ENCODE assay signal across 12 cellular contexts in the genomic region with DNA sequence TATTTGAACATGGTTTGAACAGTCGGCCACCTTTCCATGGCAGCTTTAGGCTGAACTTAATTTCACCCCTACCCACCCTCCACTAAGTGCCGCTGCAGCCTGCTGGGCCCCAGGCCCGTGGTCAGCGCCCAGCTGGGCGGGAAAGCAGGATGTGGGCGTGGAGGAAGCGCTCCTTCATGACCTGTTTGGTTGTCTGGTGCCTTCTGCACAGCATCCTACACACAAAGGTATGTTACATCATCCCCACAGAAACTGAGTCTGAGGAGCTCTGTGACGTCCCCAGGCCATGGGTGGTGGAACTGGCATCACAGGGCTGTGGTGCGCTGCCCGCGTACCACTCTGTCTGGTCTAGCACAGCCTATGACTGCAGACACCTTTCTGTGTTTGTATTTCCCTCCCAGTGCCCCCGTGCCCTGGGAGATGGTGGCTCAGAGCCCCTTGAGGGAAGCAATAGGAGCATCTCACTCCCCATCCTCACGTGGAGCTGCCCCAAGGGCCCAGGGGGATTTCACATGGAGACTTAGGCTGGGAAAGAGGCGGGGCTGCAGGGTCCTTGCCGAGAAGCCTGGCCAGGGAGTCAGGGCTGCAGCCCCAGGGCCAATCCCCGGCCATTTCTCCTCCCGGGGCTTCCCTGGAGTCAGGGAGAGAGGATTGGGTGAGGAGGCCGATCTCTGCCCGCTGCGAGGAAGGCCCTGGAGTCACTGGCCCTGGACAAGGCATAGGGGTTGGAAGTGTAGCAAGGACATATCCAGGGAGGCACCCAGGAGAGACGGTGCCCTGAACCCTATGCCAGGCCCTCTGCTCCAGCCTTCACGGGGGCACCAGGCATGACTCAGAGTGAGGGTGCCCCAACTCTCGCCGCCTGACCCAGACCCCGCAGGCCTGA. TPM values are rescaled to one million over a fixed set of nuclear protein-coding genes. Genes with fewer than 3 reads are reported as not detected.
A peak's percentile ranks its signal among the peaks of the same experiment; 100 is the strongest.
DNase-seq lines count a peak whose midpoint lies in the region; ATAC-seq and TF ChIP-seq lines count a peak whose summit lies in the region.
"Had no signal": no experiment of that assay in that cellular context is flagged by ENCODE, and none has a peak within 500 bp of the region (broad histone marks: within the 10 kb centered on the region; RNA-seq: fewer than 3 reads in every experiment).

No MANE protein-coding gene starts in this region.

- no peak overlapping the region for H3K4me3 ChIP-seq in CD8-positive, alpha-beta memory T cell (ENCODE audit: low read length)
- H3K4me3 ChIP-seq in naive thymus-derived CD4-positive, alpha-beta T cell (ENCODE audit: low read length): no peak overlapping the region
- H3K4me3 ChIP-seq: coronary artery had no signal

- CTCF ChIA-PET in CD8-positive, alpha-beta memory T cell (lab: Charles Lee): interaction anchor here (1.2 to 1.6 kb wide), 2 partner anchors 43 to 44 kb away, joined by 3 to 4 read pairs; no protein-coding TSS in a partner anchor
- CTCF ChIA-PET in activated naive CD4-positive, alpha-beta T cell treated with anti-CD3 and anti-CD28 coated beads for 36 hours (lab: Charles Lee): interaction anchor here (1.1 to 1.5 kb wide), 2 partner anchors 17 to 88 kb away, joined by 3 to 5 read pairs; no protein-coding TSS in a partner anchor
- CTCF ChIA-PET in naive thymus-derived CD4-positive, alpha-beta T cell (lab: Charles Lee): interaction anchor here (0.5 to 1.3 kb wide), 3 partner anchors 55 to 305 kb away, joined by 3 to 4 read pairs (median 3); no protein-coding TSS in a partner anchor

- no peaks in the 10 kb centered on the region for H3K27me3 ChIP-seq in CD8-positive, alpha-beta memory T cell (ENCODE audit: insufficient read depth, low read length, poor library complexity, severe bottlenecking)
- no peaks in the 10 kb centered on the region for H3K27me3 ChIP-seq in naive thymus-derived CD4-positive, alpha-beta T cell (ENCODE audit: control insufficient read depth in 2 of 2, insufficient read depth in 2 of 2, low read length in 2 of 2)

- H3K4me1 ChIP-seq in CD8-positive, alpha-beta memory T cell (ENCODE audit: insufficient read depth, low read length): peaks cover 48% of the 10 kb centered on the region
- H3K4me1 ChIP-seq in naive thymus-derived CD4-positive, alpha-beta T cell (ENCODE audit: control insufficient read depth in 2 of 2, insufficient read depth in 2 of 2, low read length in 2 of 2): peaks cover 27 to 63% of the 10 kb centered on the region in 2 donors

- ATAC-seq in naive thymus-derived CD4-positive, alpha-beta T cell: peak; percentile 80
- no peak for ATAC-seq in GM18517 (IDR thresholded peaks at IDR 0.05; ENCODE audit: unreplicated experiment)

- H3K9me3 ChIP-seq in CD8-positive, alpha-beta memory T cell (ENCODE audit: low read length): no peaks in the 10 kb centered on the region
- H3K9me3 ChIP-seq in naive thymus-derived CD4-positive, alpha-beta T cell (ENCODE audit: control insufficient read depth in 2 of 3, low read length in 3 of 3): no peaks in the 10 kb centered on the region

- peaks cover 0 to 1% of the 10 kb centered on the region in 2 donors for H3K27me3 Mint-ChIP-seq in CD8-positive, alpha-beta memory T cell
- H3K27me3 Mint-ChIP-seq in activated naive CD4-positive, alpha-beta T cell treated with anti-CD3 and anti-CD28 coated beads for 36 hours (ENCODE audit: low read depth): no peaks in the 10 kb centered on the region
- H3K27me3 Mint-ChIP-seq in naive thymus-derived CD4-positive, alpha-beta T cell: no peaks in the 10 kb centered on the region

- peak; percentile 18 to 77 (median 60) for DNase-seq in CD8-positive, alpha-beta memory T cell
- DNase-seq in activated naive CD4-positive, alpha-beta T cell treated with anti-CD3 and anti-CD28 coated beads for 36 hours: peak; percentile 75
- peak in 7 of 9 donors; percentile 35 to 76 (median 65) for DNase-seq in naive thymus-derived CD4-positive, alpha-beta T cell
- no peak for DNase-seq in D341Med (ENCODE audit: low spot score)
- DNase-seq in NCI-H1436 (lab: John Stamatoyannopoulos, UW): no peak
- no peak for DNase-seq in NCI-H1105 treated with DMSO at 0.1 percent for 48 hours (lab: John Stamatoyannopoulos, UW)
- DNase-seq: KG1, NCI-H2081 treated with DMSO at 0.1 percent for 48 hours had no signal

- peaks cover 34 to 63% (median 41%) of the 10 kb centered on the region in 3 donors for H3K4me1 Mint-ChIP-seq in CD8-positive, alpha-beta memory T cell
- H3K4me1 Mint-ChIP-seq in activated naive CD4-positive, alpha-beta T cell treated with anti-CD3 and anti-CD28 coated beads for 36 hours (ENCODE audit: low read depth): peaks cover 63% of the 10 kb centered on the region
- peaks cover 35 to 83% (median 72%) of the 10 kb centered on the region in 7 donors for H3K4me1 Mint-ChIP-seq in naive thymus-derived CD4-positive, alpha-beta T cell
- H3K4me1 Mint-ChIP-seq: neural crest cell had no signal

- no peaks in the 10 kb centered on the region for H3K9me3 Mint-ChIP-seq in CD8-positive, alpha-beta memory T cell
- H3K9me3 Mint-ChIP-seq in activated naive CD4-positive, alpha-beta T cell treated with anti-CD3 and anti-CD28 coated beads for 36 hours: no peaks in the 10 kb centered on the region
- peaks cover 0 to 1% (median 0%) of the 10 kb centered on the region in 11 donors for H3K9me3 Mint-ChIP-seq in naive thymus-derived CD4-positive, alpha-beta T cell
- H3K9me3 Mint-ChIP-seq: neural crest cell had no signal

- intact Hi-C loops in activated naive CD4-positive, alpha-beta T cell treated with anti-CD3 and anti-CD28 coated beads for 36 hours (cut with micrococcal nuclease): no loop called here
- intact Hi-C loops in naive thymus-derived CD4-positive, alpha-beta T cell (cut with micrococcal nuclease): no loop called here

- H3K4me3 Mint-ChIP-seq in CD8-positive, alpha-beta memory T cell: no peak overlapping the region
- no peak overlapping the region for H3K4me3 Mint-ChIP-seq in activated naive CD4-positive, alpha-beta T cell treated with anti-CD3 and anti-CD28 coated beads for 36 hours
- peak overlapping the region in 7 of 10 donors; percentile 13 to 61 (median 42) for H3K4me3 Mint-ChIP-seq in naive thymus-derived CD4-positive, alpha-beta T cell
- H3K4me3 Mint-ChIP-seq: neural crest cell had no signal

- H3K27ac Mint-ChIP-seq in CD8-positive, alpha-beta memory T cell: peak overlapping the region in 7 of 8 donors; percentile 54 to 97 (median 76)
- peak overlapping the region; percentile 88 for H3K27ac Mint-ChIP-seq in activated naive CD4-positive, alpha-beta T cell treated with anti-CD3 and anti-CD28 coated beads for 36 hours
- H3K27ac Mint-ChIP-seq in naive thymus-derived CD4-positive, alpha-beta T cell: peak overlapping the region; percentile 77 to 100 (median 98)

- POLR2A ChIA-PET in CD8-positive, alpha-beta memory T cell (lab: Charles Lee): no interaction called here
- POLR2A ChIA-PET in naive thymus-derived CD4-positive, alpha-beta T cell (lab: Charles Lee): interaction anchor here (0.7 to 19.6 kb wide), 13 partner anchors 8 to 113 kb away, joined by 3 to 365 read pairs (median 3); a partner anchor contains a TSS

- H3K27ac ChIP-seq in CD8-positive, alpha-beta memory T cell (ENCODE audit: low read depth, low read length): no peak overlapping the region
- peak overlapping the region; percentile 90 for H3K27ac ChIP-seq in naive thymus-derived CD4-positive, alpha-beta T cell (ENCODE audit: low read depth, low read length)
- H3K27ac ChIP-seq: coronary artery had no signal

- H3K36me3 Mint-ChIP-seq in CD8-positive, alpha-beta memory T cell: peaks cover 7 to 90% (median 18%) of the 10 kb centered on the region in 3 donors
- peaks cover 33% of the 10 kb centered on the region for H3K36me3 Mint-ChIP-seq in activated naive CD4-positive, alpha-beta T cell treated with anti-CD3 and anti-CD28 coated beads for 36 hours (ENCODE audit: low read depth)
- H3K36me3 Mint-ChIP-seq in naive thymus-derived CD4-positive, alpha-beta T cell: peaks cover 8 to 52% (median 35%) of the 10 kb centered on the region in 5 donors

- H3K36me3 ChIP-seq in CD8-positive, alpha-beta memory T cell (ENCODE audit: insufficient read depth, low read length): peaks cover 60% of the 10 kb centered on the region
- peaks cover 27 to 91% (median 37%) of the 10 kb centered on the region in 3 experiments for H3K36me3 ChIP-seq in naive thymus-derived CD4-positive, alpha-beta T cell (ENCODE audit: control insufficient read depth in 2 of 3, insufficient read depth in 3 of 3, low read length in 3 of 3)

TF ChIP-seq in PFSK-1, 5 proteins besides CTCF, POLR2A, EP300 and RAD21:
- TF ChIP-seq SIN3A (IDR thresholded peaks at IDR 0.05; ENCODE audit: borderline replicate concordance, insufficient read depth, low read length) (0 out of 2 replicates have a peak, but pooled peaks have one; percentile 25), FOXP2 (optimal IDR thresholded peaks at IDR 0.05; ENCODE audit: borderline replicate concordance, extremely low read depth, extremely low read length, insufficient read depth) (peak; percentile 65), TAF1 (IDR thresholded peaks at IDR 0.05; ENCODE audit: borderline replicate concordance, insufficient read depth, low read length) (no peak)

RNA-seq across cellular contexts. Expression of a gene that starts 37.5 kb away (rescaled TPM):
- total RNA-seq in CD8-positive, alpha-beta memory T cell: 10 to 100 TPM; 11.3 to 12.3 TPM
- polyA plus RNA-seq in CD8-positive, alpha-beta memory T cell: 103 TPM
- polyA plus RNA-seq in PFSK-1 (2012; ENCODE audit: insufficient read length, low read depth): not detected
- 10 to 100 TPM; 62.7 to 68.3 TPM for total RNA-seq in activated naive CD4-positive, alpha-beta T cell treated with anti-CD3 and anti-CD28 coated beads for 36 hours
- total RNA-seq in naive thymus-derived CD4-positive, alpha-beta T cell: 10 to 100 TPM; 62.8 to 83.5 (median 68.7) TPM
- 100 to 1,000 TPM; 186 to 315 TPM for polyA plus RNA-seq in naive thymus-derived CD4-positive, alpha-beta T cell
- total RNA-seq: neural crest cell had no signal

Comparison
In these comparisons a context has a peak if more than half of its experiments do, and no peak if none do; other contexts are left out.
1. DNase-seq: peak in CD8-positive, alpha-beta memory T cell (5 of 5), activated naive CD4-positive, alpha-beta T cell treated with anti-CD3 and anti-CD28 coated beads for 36 hours (single experiment) and naive thymus-derived CD4-positive, alpha-beta T cell (7 of 9); none in D341Med (single experiment), NCI-H1436 (single experiment) and NCI-H1105 treated with DMSO at 0.1 percent for 48 hours (single experiment).
2. H3K4me3 Mint-ChIP-seq: peak in naive thymus-derived CD4-positive, alpha-beta T cell (7 of 10); none in CD8-positive, alpha-beta memory T cell (0 of 7) and activated naive CD4-positive, alpha-beta T cell treated with anti-CD3 and anti-CD28 coated beads for 36 hours (single experiment).
3. RNA of a gene that starts 37.5 kb away (total RNA-seq): 62.8 to 83.5 TPM in naive thymus-derived CD4-positive, alpha-beta T cell and 62.7 to 68.3 TPM in activated naive CD4-positive, alpha-beta T cell treated with anti-CD3 and anti-CD28 coated beads for 36 hours; 11.3 to 12.3 TPM in CD8-positive, alpha-beta memory T cell; every median in the first group is over 4 times any median in the second.
4. Peak in every context shown above with its lines, with median percentiles within 50 percentile points of each other: H3K27ac Mint-ChIP-seq.